ENCODE assay signal across 9 cellular contexts in the genomic region with DNA sequence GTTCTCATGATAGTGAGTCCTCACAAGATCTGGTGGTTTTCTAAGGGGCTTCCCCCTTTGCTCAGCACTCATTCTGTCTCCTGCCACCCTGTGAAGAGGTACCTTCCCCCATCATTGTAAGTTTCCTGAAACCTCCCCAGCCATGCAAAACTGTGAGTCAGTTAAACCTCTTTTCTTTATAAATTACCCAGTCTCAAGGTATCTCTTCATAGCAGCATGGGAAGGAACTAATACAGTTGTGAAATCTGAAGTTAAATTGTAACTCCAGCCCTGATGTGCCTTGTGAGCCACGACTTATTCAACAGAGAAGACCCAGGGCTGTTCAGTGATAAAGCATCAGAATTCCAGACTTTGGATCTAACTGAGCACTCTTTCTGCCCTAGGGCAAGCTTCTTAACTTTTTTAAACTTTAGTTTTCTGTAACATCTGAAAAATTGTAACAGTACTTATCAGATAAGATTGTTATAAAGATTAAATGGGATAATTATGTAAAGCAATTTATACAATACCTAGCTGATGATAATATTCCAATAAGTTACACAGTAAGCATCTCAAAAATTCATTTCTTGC.
"Had no signal": no experiment of that assay in that cellular context is flagged by ENCODE, and none has a peak within 500 bp of the region (broad histone marks: within the 10 kb centered on the region; RNA-seq: fewer than 3 reads in every experiment).

No MANE protein-coding gene starts in this region.

- H3K4me1 Mint-ChIP-seq: IgD-negative memory B cell had no signal

- H3K27me3 Mint-ChIP-seq: IgD-negative memory B cell had no signal

- H3K9me3 ChIP-seq: HAP-1 had no signal

- H3K36me3 ChIP-seq: HAP-1 had no signal

- H3K4me3 ChIP-seq: GM23248, HAP-1 had no signal

- H3K4me3 Mint-ChIP-seq: HFFc6, IgD-negative memory B cell had no signal

- DNase-seq: GM23248, GOT3, H7, HFFc6 had no signal

- H2AFZ ChIP-seq: GM23248 had no signal

- H3K27ac Mint-ChIP-seq: HFFc6, IgD-negative memory B cell had no signal

- H3K9ac ChIP-seq: GM23248 had no signal

- H3K36me3 Mint-ChIP-seq: IgD-negative memory B cell had no signal

- H3K4me1 ChIP-seq: HAP-1 had no signal

- ATAC-seq: HCT116, HepG2 had no signal

- H3K27ac ChIP-seq: GM23248, HL-60 had no signal
